1 cellular context compared by ENCODE assay signal in the genomic region with DNA sequence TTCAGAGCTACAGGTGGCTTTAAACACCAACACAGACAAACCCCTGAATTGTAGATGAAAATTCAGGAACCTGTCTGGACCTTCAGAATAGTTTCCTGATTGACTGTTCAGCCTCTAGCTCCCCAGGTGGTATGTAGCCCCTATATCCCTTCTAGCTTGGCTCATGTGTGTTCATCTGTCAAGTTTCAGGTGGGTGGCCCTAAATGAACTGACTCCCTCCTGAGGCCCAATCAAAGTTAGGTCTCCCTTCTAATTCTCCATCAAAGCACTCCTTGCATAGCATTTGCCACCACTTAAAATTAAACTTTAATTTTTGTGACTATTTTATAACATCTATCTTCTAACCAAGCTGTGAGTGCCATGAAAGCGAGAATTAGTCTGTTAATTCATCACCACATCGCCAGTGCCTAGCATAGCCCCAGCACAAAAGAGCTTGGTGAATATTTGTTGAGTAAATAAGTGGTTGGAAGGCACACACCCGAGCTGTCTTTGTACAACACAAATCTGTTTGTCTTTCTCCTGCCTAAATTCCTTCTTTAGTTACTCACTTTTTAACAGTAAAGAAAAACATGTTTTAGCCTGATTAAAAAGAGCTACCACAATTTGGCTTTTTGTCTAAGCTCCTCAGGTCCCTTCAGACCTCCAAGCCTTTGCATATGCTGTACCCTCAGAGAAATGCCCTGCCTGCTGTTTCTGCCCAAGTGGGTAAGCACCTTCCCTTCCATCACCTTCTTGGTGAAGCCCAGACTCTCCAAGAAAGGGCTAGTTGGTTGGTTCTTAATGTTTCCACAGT.
A peak's percentile ranks its signal among the peaks of the same experiment; 100 is the strongest.
TF ChIP-seq lines count a peak whose summit lies in the region.

No MANE protein-coding gene starts in this region.

TF ChIP-seq in HepG2, 621 proteins besides CTCF, POLR2A, EP300 and RAD21 (continued from another document):
- TF ChIP-seq, protein P1, sequence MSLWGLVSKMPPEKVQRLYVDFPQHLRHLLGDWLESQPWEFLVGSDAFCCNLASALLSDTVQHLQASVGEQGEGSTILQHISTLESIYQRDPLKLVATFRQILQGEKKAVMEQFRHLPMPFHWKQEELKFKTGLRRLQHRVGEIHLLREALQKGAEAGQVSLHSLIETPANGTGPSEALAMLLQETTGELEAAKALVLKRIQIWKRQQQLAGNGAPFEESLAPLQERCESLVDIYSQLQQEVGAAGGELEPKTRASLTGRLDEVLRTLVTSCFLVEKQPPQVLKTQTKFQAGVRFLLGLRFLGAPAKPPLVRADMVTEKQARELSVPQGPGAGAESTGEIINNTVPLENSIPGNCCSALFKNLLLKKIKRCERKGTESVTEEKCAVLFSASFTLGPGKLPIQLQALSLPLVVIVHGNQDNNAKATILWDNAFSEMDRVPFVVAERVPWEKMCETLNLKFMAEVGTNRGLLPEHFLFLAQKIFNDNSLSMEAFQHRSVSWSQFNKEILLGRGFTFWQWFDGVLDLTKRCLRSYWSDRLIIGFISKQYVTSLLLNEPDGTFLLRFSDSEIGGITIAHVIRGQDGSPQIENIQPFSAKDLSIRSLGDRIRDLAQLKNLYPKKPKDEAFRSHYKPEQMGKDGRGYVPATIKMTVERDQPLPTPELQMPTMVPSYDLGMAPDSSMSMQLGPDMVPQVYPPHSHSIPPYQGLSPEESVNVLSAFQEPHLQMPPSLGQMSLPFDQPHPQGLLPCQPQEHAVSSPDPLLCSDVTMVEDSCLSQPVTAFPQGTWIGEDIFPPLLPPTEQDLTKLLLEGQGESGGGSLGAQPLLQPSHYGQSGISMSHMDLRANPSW (CRISPR knock-in tag; IDR thresholded peaks at IDR 0.05; ENCODE audit: borderline replicate concordance) = no peak
- TF ChIP-seq, protein P2, sequence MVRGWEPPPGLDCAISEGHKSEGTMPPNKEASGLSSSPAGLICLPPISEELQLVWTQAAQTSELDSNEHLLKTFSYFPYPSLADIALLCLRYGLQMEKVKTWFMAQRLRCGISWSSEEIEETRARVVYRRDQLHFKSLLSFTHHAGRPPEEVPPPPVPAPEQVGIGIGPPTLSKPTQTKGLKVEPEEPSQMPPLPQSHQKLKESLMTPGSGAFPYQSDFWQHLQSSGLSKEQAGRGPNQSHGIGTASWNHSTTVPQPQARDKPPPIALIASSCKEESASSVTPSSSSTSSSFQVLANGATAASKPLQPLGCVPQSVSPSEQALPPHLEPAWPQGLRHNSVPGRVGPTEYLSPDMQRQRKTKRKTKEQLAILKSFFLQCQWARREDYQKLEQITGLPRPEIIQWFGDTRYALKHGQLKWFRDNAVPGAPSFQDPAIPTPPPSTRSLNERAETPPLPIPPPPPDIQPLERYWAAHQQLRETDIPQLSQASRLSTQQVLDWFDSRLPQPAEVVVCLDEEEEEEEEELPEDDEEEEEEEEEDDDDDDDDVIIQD (CRISPR knock-in tag; IDR thresholded peaks at IDR 0.05; ENCODE audit: low read depth) = 0 out of 2 replicates have a peak, but pooled peaks have one; percentile 19
- TF ChIP-seq ZBTB3 (CRISPR knock-in tag; IDR thresholded peaks at IDR 0.05; ENCODE audit: borderline replicate concordance, low read depth) (no peak), ATF7 (IDR thresholded peaks at IDR 0.05) (no peak), ATF7 (CRISPR knock-in tag; IDR thresholded peaks at IDR 0.05) (no peak), ZNF530 (CRISPR knock-in tag; IDR thresholded peaks at IDR 0.05; ENCODE audit: low read depth) (no peak), REPIN1 (CRISPR knock-in tag; IDR thresholded peaks at IDR 0.05; ENCODE audit: borderline replicate concordance, low read depth) (no peak), SP140L (CRISPR knock-in tag; IDR thresholded peaks at IDR 0.05; ENCODE audit: borderline replicate concordance) (no peak), SMC3 (IDR thresholded peaks at IDR 0.05; ENCODE audit: low read length) (no peak), ARID2 (CRISPR knock-in tag; IDR thresholded peaks at IDR 0.05; ENCODE audit: borderline replicate concordance) (no peak), ZNF253 (CRISPR knock-in tag; IDR thresholded peaks at IDR 0.05; ENCODE audit: borderline replicate concordance) (no peak), ZNF331 (CRISPR knock-in tag; IDR thresholded peaks at IDR 0.05) (no peak; the same call in 1 of the 2 replicates), KLF15 (CRISPR knock-in tag; IDR thresholded peaks at IDR 0.05; ENCODE audit: borderline replicate concordance) (no peak), ZNF432 (CRISPR knock-in tag; IDR thresholded peaks at IDR 0.05; ENCODE audit: borderline replicate concordance) (no peak), ZNF496 (CRISPR knock-in tag; IDR thresholded peaks at IDR 0.05; ENCODE audit: insufficient replicate concordance) (no peak), ZNF841 (CRISPR knock-in tag; IDR thresholded peaks at IDR 0.05; ENCODE audit: borderline replicate concordance) (no peak)
- TF ChIP-seq, protein P3, sequence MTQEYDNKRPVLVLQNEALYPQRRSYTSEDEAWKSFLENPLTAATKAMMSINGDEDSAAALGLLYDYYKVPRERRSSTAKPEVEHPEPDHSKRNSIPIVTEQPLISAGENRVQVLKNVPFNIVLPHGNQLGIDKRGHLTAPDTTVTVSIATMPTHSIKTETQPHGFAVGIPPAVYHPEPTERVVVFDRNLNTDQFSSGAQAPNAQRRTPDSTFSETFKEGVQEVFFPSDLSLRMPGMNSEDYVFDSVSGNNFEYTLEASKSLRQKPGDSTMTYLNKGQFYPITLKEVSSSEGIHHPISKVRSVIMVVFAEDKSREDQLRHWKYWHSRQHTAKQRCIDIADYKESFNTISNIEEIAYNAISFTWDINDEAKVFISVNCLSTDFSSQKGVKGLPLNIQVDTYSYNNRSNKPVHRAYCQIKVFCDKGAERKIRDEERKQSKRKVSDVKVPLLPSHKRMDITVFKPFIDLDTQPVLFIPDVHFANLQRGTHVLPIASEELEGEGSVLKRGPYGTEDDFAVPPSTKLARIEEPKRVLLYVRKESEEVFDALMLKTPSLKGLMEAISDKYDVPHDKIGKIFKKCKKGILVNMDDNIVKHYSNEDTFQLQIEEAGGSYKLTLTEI (CRISPR knock-in tag; conservative IDR thresholded peaks at IDR 0.05) = no peak
- TF ChIP-seq, protein P4, sequence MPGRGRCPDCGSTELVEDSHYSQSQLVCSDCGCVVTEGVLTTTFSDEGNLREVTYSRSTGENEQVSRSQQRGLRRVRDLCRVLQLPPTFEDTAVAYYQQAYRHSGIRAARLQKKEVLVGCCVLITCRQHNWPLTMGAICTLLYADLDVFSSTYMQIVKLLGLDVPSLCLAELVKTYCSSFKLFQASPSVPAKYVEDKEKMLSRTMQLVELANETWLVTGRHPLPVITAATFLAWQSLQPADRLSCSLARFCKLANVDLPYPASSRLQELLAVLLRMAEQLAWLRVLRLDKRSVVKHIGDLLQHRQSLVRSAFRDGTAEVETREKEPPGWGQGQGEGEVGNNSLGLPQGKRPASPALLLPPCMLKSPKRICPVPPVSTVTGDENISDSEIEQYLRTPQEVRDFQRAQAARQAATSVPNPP (CRISPR knock-in tag; IDR thresholded peaks at IDR 0.05) = no peak
- TF ChIP-seq, protein P5, sequence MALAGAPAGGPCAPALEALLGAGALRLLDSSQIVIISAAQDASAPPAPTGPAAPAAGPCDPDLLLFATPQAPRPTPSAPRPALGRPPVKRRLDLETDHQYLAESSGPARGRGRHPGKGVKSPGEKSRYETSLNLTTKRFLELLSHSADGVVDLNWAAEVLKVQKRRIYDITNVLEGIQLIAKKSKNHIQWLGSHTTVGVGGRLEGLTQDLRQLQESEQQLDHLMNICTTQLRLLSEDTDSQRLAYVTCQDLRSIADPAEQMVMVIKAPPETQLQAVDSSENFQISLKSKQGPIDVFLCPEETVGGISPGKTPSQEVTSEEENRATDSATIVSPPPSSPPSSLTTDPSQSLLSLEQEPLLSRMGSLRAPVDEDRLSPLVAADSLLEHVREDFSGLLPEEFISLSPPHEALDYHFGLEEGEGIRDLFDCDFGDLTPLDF (CRISPR knock-in tag; IDR thresholded peaks at IDR 0.05) = no peak
- TF ChIP-seq, protein P6, sequence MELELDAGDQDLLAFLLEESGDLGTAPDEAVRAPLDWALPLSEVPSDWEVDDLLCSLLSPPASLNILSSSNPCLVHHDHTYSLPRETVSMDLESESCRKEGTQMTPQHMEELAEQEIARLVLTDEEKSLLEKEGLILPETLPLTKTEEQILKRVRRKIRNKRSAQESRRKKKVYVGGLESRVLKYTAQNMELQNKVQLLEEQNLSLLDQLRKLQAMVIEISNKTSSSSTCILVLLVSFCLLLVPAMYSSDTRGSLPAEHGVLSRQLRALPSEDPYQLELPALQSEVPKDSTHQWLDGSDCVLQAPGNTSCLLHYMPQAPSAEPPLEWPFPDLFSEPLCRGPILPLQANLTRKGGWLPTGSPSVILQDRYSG (CRISPR knock-in tag; IDR thresholded peaks at IDR 0.05) = no peak
- TF ChIP-seq, protein P7, sequence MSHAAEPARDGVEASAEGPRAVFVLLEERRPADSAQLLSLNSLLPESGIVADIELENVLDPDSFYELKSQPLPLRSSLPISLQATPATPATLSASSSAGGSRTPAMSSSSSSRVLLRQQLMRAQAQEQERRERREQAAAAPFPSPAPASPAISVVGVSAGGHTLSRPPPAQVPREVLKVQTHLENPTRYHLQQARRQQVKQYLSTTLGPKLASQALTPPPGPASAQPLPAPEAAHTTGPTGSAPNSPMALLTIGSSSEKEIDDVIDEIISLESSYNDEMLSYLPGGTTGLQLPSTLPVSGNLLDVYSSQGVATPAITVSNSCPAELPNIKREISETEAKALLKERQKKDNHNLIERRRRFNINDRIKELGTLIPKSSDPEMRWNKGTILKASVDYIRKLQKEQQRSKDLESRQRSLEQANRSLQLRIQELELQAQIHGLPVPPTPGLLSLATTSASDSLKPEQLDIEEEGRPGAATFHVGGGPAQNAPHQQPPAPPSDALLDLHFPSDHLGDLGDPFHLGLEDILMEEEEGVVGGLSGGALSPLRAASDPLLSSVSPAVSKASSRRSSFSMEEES (CRISPR knock-in tag; IDR thresholded peaks at IDR 0.05) = no peak
- TF ChIP-seq, protein P8, sequence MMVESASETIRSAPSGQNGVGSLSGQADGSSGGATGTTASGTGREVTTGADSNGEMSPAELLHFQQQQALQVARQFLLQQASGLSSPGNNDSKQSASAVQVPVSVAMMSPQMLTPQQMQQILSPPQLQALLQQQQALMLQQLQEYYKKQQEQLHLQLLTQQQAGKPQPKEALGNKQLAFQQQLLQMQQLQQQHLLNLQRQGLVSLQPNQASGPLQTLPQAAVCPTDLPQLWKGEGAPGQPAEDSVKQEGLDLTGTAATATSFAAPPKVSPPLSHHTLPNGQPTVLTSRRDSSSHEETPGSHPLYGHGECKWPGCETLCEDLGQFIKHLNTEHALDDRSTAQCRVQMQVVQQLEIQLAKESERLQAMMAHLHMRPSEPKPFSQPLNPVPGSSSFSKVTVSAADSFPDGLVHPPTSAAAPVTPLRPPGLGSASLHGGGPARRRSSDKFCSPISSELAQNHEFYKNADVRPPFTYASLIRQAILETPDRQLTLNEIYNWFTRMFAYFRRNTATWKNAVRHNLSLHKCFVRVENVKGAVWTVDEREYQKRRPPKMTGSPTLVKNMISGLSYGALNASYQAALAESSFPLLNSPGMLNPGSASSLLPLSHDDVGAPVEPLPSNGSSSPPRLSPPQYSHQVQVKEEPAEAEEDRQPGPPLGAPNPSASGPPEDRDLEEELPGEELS (CRISPR knock-in tag; IDR thresholded peaks at IDR 0.05) = peak; percentile 86
